Comparison of ENCODE assay signal across 10 cellular contexts in genomic region chr11:67023957-67024353, GRCh38. TPM values are rescaled to one million over a fixed set of nuclear protein-coding genes. Genes with fewer than 3 reads are reported as not detected.
DNase-seq lines count a peak whose midpoint lies in the region; ATAC-seq, FAIRE-seq and TF ChIP-seq lines count a peak whose summit lies in the region.
"Had no signal": no experiment of that assay in that cellular context is flagged by ENCODE, and none has a peak within 500 bp of the region (broad histone marks: within the 10 kb centered on the region; RNA-seq: fewer than 3 reads in every experiment).

No MANE protein-coding gene starts in this region.

- no peak for TF ChIP-seq CTCF in SK-N-SH (IDR thresholded peaks at IDR 0.05)

- 0 out of 2 replicates have a peak overlapping the region, but pooled peaks have one; percentile 11 for H2AFZ ChIP-seq in SK-N-SH (ENCODE audit: low read depth)

- no peaks in the 10 kb centered on the region for H3K9me3 ChIP-seq in SK-N-SH
- H3K9me3 ChIP-seq: prostate gland had no signal

- H3K9ac ChIP-seq in SK-N-SH = no peak overlapping the region

- no peaks in the 10 kb centered on the region for H3K79me2 ChIP-seq in SK-N-SH (ENCODE audit: insufficient read depth)

- H3K4me1 ChIP-seq in SK-N-SH (ENCODE audit: control insufficient read depth in 1 of 2, insufficient read depth in 2 of 2, low read depth in 1 of 2, low read length in 1 of 2) = peaks cover 8 to 13% of the 10 kb centered on the region in 2 experiments; a peak in 2 of 4 replicates
- H3K4me1 ChIP-seq: prostate gland had no signal

- no peak for TF ChIP-seq EP300 in SK-N-SH (IDR thresholded peaks at IDR 0.05; ENCODE audit: borderline replicate concordance in 1 of 2, low read depth in 1 of 2, low read length in 1 of 2)

- DNase-seq in SK-N-SH (no peak), immature natural killer cell (no peak), HPDE6-E6E7 (ENCODE audit: extremely low spot score) (no peak), GM19239 (ENCODE audit: insufficient read length, low spot score) (no peak)
- DNase-seq in stimulated activated naive B cell treated with anti-CD40 and anti-IgM and Interleukin-4, amounts not matched to agents 10 μg/mL and 1 μg/mL and 100 μg/mL, for 72 hours = no peak

- peak overlapping the region; percentile 67 for H3K4me3 Mint-ChIP-seq in activated T-helper 17 cell treated with anti-CD3 and anti-CD28 coated beads, Interleukin-2, amount 50 U/mL, for 72 hours
- H3K4me3 Mint-ChIP-seq in immature natural killer cell = peak overlapping the region; percentile 60 to 81 (median 72)
- H3K4me3 Mint-ChIP-seq in stimulated activated naive B cell treated with anti-CD40 and anti-IgM and Interleukin-4, amounts not matched to agents 10 μg/mL and 1 μg/mL and 100 μg/mL, for 72 hours = peak overlapping the region; percentile 69 to 79

- no peaks in the 10 kb centered on the region for H3K36me3 Mint-ChIP-seq in activated T-helper 17 cell treated with anti-CD3 and anti-CD28 coated beads, Interleukin-2, amount 50 U/mL, for 72 hours (ENCODE audit: low read depth)
- peaks cover 0 to under 1% (median 0%) of the 10 kb centered on the region in 3 donors for H3K36me3 Mint-ChIP-seq in immature natural killer cell
- H3K36me3 Mint-ChIP-seq in stimulated activated naive B cell treated with anti-CD40 and anti-IgM and Interleukin-4, amounts not matched to agents 10 μg/mL and 1 μg/mL and 100 μg/mL, for 72 hours = peaks cover 0 to 1% of the 10 kb centered on the region in 2 donors

- peaks cover 20% of the 10 kb centered on the region for H3K4me1 Mint-ChIP-seq in activated T-helper 17 cell treated with anti-CD3 and anti-CD28 coated beads, Interleukin-2, amount 50 U/mL, for 72 hours
- peaks cover 26 to 31% of the 10 kb centered on the region in 2 donors for H3K4me1 Mint-ChIP-seq in immature natural killer cell
- H3K4me1 Mint-ChIP-seq in stimulated activated naive B cell treated with anti-CD40 and anti-IgM and Interleukin-4, amounts not matched to agents 10 μg/mL and 1 μg/mL and 100 μg/mL, for 72 hours = peaks cover 26% of the 10 kb centered on the region in 2 donors

- TF ChIP-seq RAD21 in SK-N-SH (IDR thresholded peaks at IDR 0.05; ENCODE audit: low read length) = no peak

- H3K27ac Mint-ChIP-seq in activated T-helper 17 cell treated with anti-CD3 and anti-CD28 coated beads, Interleukin-2, amount 50 U/mL, for 72 hours = no peak overlapping the region
- no peak overlapping the region for H3K27ac Mint-ChIP-seq in immature natural killer cell
- H3K27ac Mint-ChIP-seq in stimulated activated naive B cell treated with anti-CD40 and anti-IgM and Interleukin-4, amounts not matched to agents 10 μg/mL and 1 μg/mL and 100 μg/mL, for 72 hours = no peak overlapping the region

- 83% methylated on average over 3 of the region's 6 CpGs for whole genome bisulfite sequencing in SK-N-SH (ENCODE audit: low lambda C conversion rate)

- POLR2A ChIA-PET in SK-N-SH (lab: Yijun Ruan, JAX) = no interaction called here

- peak overlapping the region; percentile 46 to 48; a peak in 1 of 4 replicates for H3K4me3 ChIP-seq in SK-N-SH (ENCODE audit: low read depth in 2 of 2, low read length in 1 of 2)

- FAIRE-seq in GM19239 (lab: Jason Lieb, UNC) = no peak

- no peaks in the 10 kb centered on the region for H3K27me3 ChIP-seq in SK-N-SH (ENCODE audit: insufficient read depth)

- no peaks in the 10 kb centered on the region for H3K9me2 ChIP-seq in SK-N-SH

- peaks cover under 1% of the 10 kb centered on the region for H3K9me3 Mint-ChIP-seq in activated T-helper 17 cell treated with anti-CD3 and anti-CD28 coated beads, Interleukin-2, amount 50 U/mL, for 72 hours
- H3K9me3 Mint-ChIP-seq in immature natural killer cell = no peaks in the 10 kb centered on the region
- H3K9me3 Mint-ChIP-seq in stimulated activated naive B cell treated with anti-CD40 and anti-IgM and Interleukin-4, amounts not matched to agents 10 μg/mL and 1 μg/mL and 100 μg/mL, for 72 hours = peaks cover under 1 to 1% of the 10 kb centered on the region in 2 donors

- no peaks in the 10 kb centered on the region for H4K20me1 ChIP-seq in SK-N-SH (ENCODE audit: insufficient read depth)

- no peaks in the 10 kb centered on the region for H3F3A ChIP-seq in SK-N-SH (replicated peaks; ENCODE audit: insufficient read depth)

- no peak overlapping the region for H3K27ac ChIP-seq in SK-N-SH (ENCODE audit: low read depth in 2 of 2, low read length in 1 of 2)
- H3K27ac ChIP-seq: 22Rv1, prostate gland had no signal

- peaks cover 15% of the 10 kb centered on the region for H3K27me3 Mint-ChIP-seq in activated T-helper 17 cell treated with anti-CD3 and anti-CD28 coated beads, Interleukin-2, amount 50 U/mL, for 72 hours
- peaks cover 14 to 28% (median 26%) of the 10 kb centered on the region in 3 donors for H3K27me3 Mint-ChIP-seq in immature natural killer cell (ENCODE audit: low read depth in 3 of 3)
- peaks cover 63 to 81% of the 10 kb centered on the region in 2 donors for H3K27me3 Mint-ChIP-seq in stimulated activated naive B cell treated with anti-CD40 and anti-IgM and Interleukin-4, amounts not matched to agents 10 μg/mL and 1 μg/mL and 100 μg/mL, for 72 hours

- CTCF ChIA-PET in SK-N-SH (lab: Yijun Ruan, JAX) = interaction anchor here (1.3 kb wide), 1 partner anchor 30 kb away, joined by 4 read pairs; no protein-coding TSS in a partner anchor

- no peak; the same call in 2 of the 3 replicates for ATAC-seq in SK-N-SH treated with all-trans-retinoic acid at 6 μM for 48 hours
- no peak for ATAC-seq in activated T-helper 17 cell treated with anti-CD3 and anti-CD28 coated beads, Interleukin-2, amount 50 U/mL, for 72 hours (replicated peaks)
- ATAC-seq in stimulated activated naive B cell treated with anti-CD40 and anti-IgM and Interleukin-4, amounts not matched to agents 10 μg/mL and 1 μg/mL and 100 μg/mL, for 72 hours (replicated peaks) = no peak
- ATAC-seq in HG03175 (IDR thresholded peaks at IDR 0.05; ENCODE audit: unreplicated experiment) = no peak

- H3K4me2 ChIP-seq in SK-N-SH = peak overlapping the region; percentile 87

- H3K36me3 ChIP-seq in SK-N-SH (replicated peaks in 1 of 2; ENCODE audit: control insufficient read depth in 1 of 2, insufficient read depth in 2 of 2, low read length in 1 of 2) = no peaks in the 10 kb centered on the region
- H3K36me3 ChIP-seq: prostate gland had no signal

TF ChIP-seq in SK-N-SH, 30 proteins besides CTCF, POLR2A, EP300 and RAD21 (continues in another document):
- no peak for TF ChIP-seq IRF3 (IDR thresholded peaks at IDR 0.05; ENCODE audit: low read depth, low read length)
- no peak for TF ChIP-seq YY1 (IDR thresholded peaks at IDR 0.05; ENCODE audit: low read depth)
- TF ChIP-seq GATA2 (CRISPR knock-in tag; IDR thresholded peaks at IDR 0.05) = no peak
- TF ChIP-seq NFIC (IDR thresholded peaks at IDR 0.05; ENCODE audit: borderline replicate concordance) = no peak
- TF ChIP-seq GABPA (IDR thresholded peaks at IDR 0.05; ENCODE audit: low read depth) = no peak
- TF ChIP-seq EZH2phosphoT487 (IDR thresholded peaks at IDR 0.05; ENCODE audit: borderline replicate concordance, low read depth) = no peak
- TF ChIP-seq CHD2 (IDR thresholded peaks at IDR 0.05; ENCODE audit: low read length, partially characterized antibody) = no peak

TF ChIP-seq in SK-N-SH treated with all-trans-retinoic acid at 6 μM for 48 hours, 23 proteins besides CTCF, POLR2A, EP300 and RAD21:
- no peak for TF ChIP-seq RARB (CRISPR knock-in tag; IDR thresholded peaks at IDR 0.05)

RNA-seq across cellular contexts. Expression of gene SYT12, which starts 1.0 kb away (rescaled TPM):
- polyA plus RNA-seq in SK-N-SH (2012; rRNA removed) (0.52 and 0.61 TPM in 2 replicates), immature natural killer cell (not detected)
- 0.30 and 0.39 TPM in 2 replicates for polyA plus RNA-seq in SK-N-SH (2012; cell fraction: cytosol; rRNA removed)
- 1.2 and 1.5 TPM in 2 replicates for polyA plus RNA-seq in SK-N-SH (2012; cell fraction: nucleus; rRNA removed)
- under 1 TPM in 1 of 2 donors, not detected in 1; 0.08 TPM for total RNA-seq in activated T-helper 17 cell treated with anti-CD3 and anti-CD28 coated beads, Interleukin-2, amount 50 U/mL, for 72 hours

RNA-seq across cellular contexts. Expression of gene RHOD, which starts 32.7 kb away (rescaled TPM):
- polyA plus RNA-seq in SK-N-SH (2012; rRNA removed) = 0.06 TPM in 1 of 2 replicates, not detected in the other
- polyA plus RNA-seq in SK-N-SH (2012; cell fraction: cytosol; rRNA removed) = not detected in 2 replicates
- polyA plus RNA-seq in SK-N-SH (2012; cell fraction: nucleus; rRNA removed) = 0.18 and 0.20 TPM in 2 replicates
- 1 to 10 TPM in 1 of 2 donors, under 1 TPM in 1; 0.22 to 1.2 TPM for total RNA-seq in activated T-helper 17 cell treated with anti-CD3 and anti-CD28 coated beads, Interleukin-2, amount 50 U/mL, for 72 hours
- polyA plus RNA-seq in immature natural killer cell = not detected

RNA-seq across cellular contexts. Expression of gene C11orf86, which starts 48.9 kb away (rescaled TPM):
- polyA plus RNA-seq in SK-N-SH (2012; rRNA removed) = 0.06 and 0.08 TPM in 2 replicates
- polyA plus RNA-seq in SK-N-SH (2012; cell fraction: cytosol; rRNA removed) = 0.05 and 0.08 TPM in 2 replicates
- polyA plus RNA-seq in SK-N-SH (2012; cell fraction: nucleus; rRNA removed) = 0.04 and 0.21 TPM in 2 replicates
- total RNA-seq in activated T-helper 17 cell treated with anti-CD3 and anti-CD28 coated beads, Interleukin-2, amount 50 U/mL, for 72 hours = not detected
- not detected for polyA plus RNA-seq in immature natural killer cell
- total RNA-seq: prostate gland had no signal
